In the genomic region with DNA sequence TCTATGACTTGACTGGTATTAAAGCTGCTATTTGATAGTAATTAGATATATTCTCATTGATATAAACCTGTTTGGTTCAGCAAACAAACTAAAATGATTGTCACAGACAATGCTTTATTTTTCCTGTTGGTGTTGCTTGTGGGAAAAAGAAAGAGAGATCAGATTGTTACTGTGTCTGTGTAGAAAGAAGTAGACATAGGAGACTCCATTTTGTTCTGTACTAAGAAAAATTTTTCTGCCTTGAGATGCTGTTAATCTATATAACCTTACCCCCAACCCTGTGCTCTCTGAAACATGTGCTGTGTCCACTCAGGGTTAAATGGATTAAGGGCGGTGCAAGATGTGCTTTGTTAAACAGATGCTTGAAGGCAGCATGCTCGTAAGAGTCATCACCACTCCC, we compare ENCODE assay signal across 5 cellular contexts. TPM values are rescaled to one million over a fixed set of nuclear protein-coding genes. Genes with fewer than 3 reads are reported as not detected.
"Had no signal": no experiment of that assay in that cellular context is flagged by ENCODE, and none has a peak within 500 bp of the region (broad histone marks: within the 10 kb centered on the region; RNA-seq: fewer than 3 reads in every experiment).

No MANE protein-coding gene starts in this region.

RNA-seq across cellular contexts. Expression of gene IL37, which starts 23.2 kb away (rescaled TPM):
- total RNA-seq: HepG2, HT-29, HT1080, IMR-90 had no signal
- polyA plus RNA-seq: HepG2, IgD-negative memory B cell had no signal

RNA-seq across cellular contexts. Expression of gene IL36G, which starts 43.7 kb away (rescaled TPM):
- total RNA-seq: HepG2, HT-29, HT1080, IMR-90 had no signal
- polyA plus RNA-seq: HepG2, IgD-negative memory B cell, IMR-90 had no signal
